15 cellular contexts compared by ENCODE assay signal in genomic region chr14:56810341-56810740, GRCh38. TPM values are rescaled to one million over a fixed set of nuclear protein-coding genes. Genes with fewer than 3 reads are reported as not detected.
DNase-seq lines count a peak whose midpoint lies in the region; ATAC-seq and TF ChIP-seq lines count a peak whose summit lies in the region.
"Had no signal": no experiment of that assay in that cellular context is flagged by ENCODE, and none has a peak within 500 bp of the region (broad histone marks: within the 10 kb centered on the region; RNA-seq: fewer than 3 reads in every experiment).

OTX2 (minus strand) TSS chr14:56810479; CDS start chr14:56805456, 5,023 bp downstream.

- peaks cover 8% of the 10 kb centered on the region for H3K36me3 Mint-ChIP-seq in activated naive CD8-positive, alpha-beta T cell
- no peaks in the 10 kb centered on the region for H3K36me3 Mint-ChIP-seq in Calu3 (ENCODE audit: insufficient read depth, unreplicated experiment)

- TF ChIP-seq POLR2A in GM18505 (IDR thresholded peaks at IDR 0.05; ENCODE audit: borderline replicate concordance, extremely low read depth, insufficient read depth, insufficient read length): no peak

- H3K9me3 Mint-ChIP-seq in activated naive CD8-positive, alpha-beta T cell (ENCODE audit: low read depth): peaks cover 9% of the 10 kb centered on the region
- H3K9me3 Mint-ChIP-seq in Calu3 (ENCODE audit: low read depth, unreplicated experiment): no peaks in the 10 kb centered on the region
- H3K9me3 Mint-ChIP-seq: natural killer cell treated with Interleukin-12 subunit alpha and Interleukin-12 subunit beta and Interleukin-15 and Interleukin-18, amount 100 ng/mL, for 72 hours had no signal

- H3K27ac Mint-ChIP-seq in activated naive CD8-positive, alpha-beta T cell: peak within 1 kb of the TSS; percentile 41
- H3K27ac Mint-ChIP-seq in Calu3 (ENCODE audit: unreplicated experiment): no peak within 1 kb of the TSS

- H3K27me3 ChIP-seq in left ventricle myocardium inferior (ENCODE audit: low read depth): peaks cover 100% of the 10 kb centered on the region

- H3K4me3 Mint-ChIP-seq in activated naive CD8-positive, alpha-beta T cell: peak within 1 kb of the TSS; percentile 65
- H3K4me3 Mint-ChIP-seq in Calu3 (ENCODE audit: low read depth, unreplicated experiment): no peak within 1 kb of the TSS
- H3K4me3 Mint-ChIP-seq: natural killer cell treated with Interleukin-12 subunit alpha and Interleukin-12 subunit beta and Interleukin-15 and Interleukin-18, amount 100 ng/mL, for 72 hours had no signal

- peaks cover 59% of the 10 kb centered on the region for H3K27me3 Mint-ChIP-seq in activated naive CD8-positive, alpha-beta T cell
- peaks cover 83% of the 10 kb centered on the region for H3K27me3 Mint-ChIP-seq in Calu3 (ENCODE audit: unreplicated experiment)

- ATAC-seq in left cardiac atrium (no peak), GM18505 (IDR thresholded peaks at IDR 0.05; ENCODE audit: unreplicated experiment) (no peak), HG02610 (IDR thresholded peaks at IDR 0.05; ENCODE audit: unreplicated experiment) (no peak)
- ATAC-seq: natural killer cell treated with Interleukin-12 subunit alpha and Interleukin-12 subunit beta and Interleukin-15 and Interleukin-18, amount 100 ng/mL, for 72 hours; Panc1 had no signal

- intact Hi-C loops in left ventricle myocardium inferior (cut with micrococcal nuclease): no loop called here
- intact Hi-C loops in left cardiac atrium (cut with DNase I): no loop called here
- intact Hi-C loops in Calu3 (cut with micrococcal nuclease; ENCODE audit: unreplicated experiment): no loop called here

- no TSS peak for BruUV-seq in Calu3 (replicated peaks; lab: Mats Ljungman, UMichigan)

- peaks cover 24% of the 10 kb centered on the region for H3K4me1 ChIP-seq in left ventricle myocardium inferior

- TF ChIP-seq CTCF in left ventricle myocardium inferior (IDR thresholded peaks at IDR 0.05; ENCODE audit: borderline replicate concordance) (no peak), Calu3 (IDR thresholded peaks at IDR 0.05; ENCODE audit: unreplicated experiment) (no peak)

- H3K36me3 ChIP-seq in left ventricle myocardium inferior: no peaks in the 10 kb centered on the region

- H3K27ac ChIP-seq in left ventricle myocardium inferior (replicated peaks): no peak within 1 kb of the TSS

- CTCF ChIA-PET in Calu3 (lab: Charles Lee): no interaction called here

- no peaks in the 10 kb centered on the region for H3K9me3 ChIP-seq in left ventricle myocardium inferior (replicated peaks)

- H3K4me1 Mint-ChIP-seq in activated naive CD8-positive, alpha-beta T cell (ENCODE audit: low read depth): peaks cover 33% of the 10 kb centered on the region
- no peaks in the 10 kb centered on the region for H3K4me1 Mint-ChIP-seq in Calu3 (ENCODE audit: low read depth, unreplicated experiment)

- peak within 1 kb of the TSS; percentile 48 for H3K4me3 ChIP-seq in left ventricle myocardium inferior

- DNase-seq in left ventricle myocardium inferior: no peak
- DNase-seq in left cardiac atrium: no peak
- peak; percentile 50 for DNase-seq in left kidney (ENCODE audit: low read depth, low spot score)
- no peak for DNase-seq in SIG-M5 treated with dmso at 0.1 percent for 504 hours (lab: John Stamatoyannopoulos, UW; ENCODE audit: unreplicated experiment)
- DNase-seq in Calu3: no peak
- DNase-seq: activated T-cell treated with anti-CD3 and anti-CD28 coated beads, Interleukin-2, amount 50 U/mL, for 48 hours; AML-193; EL; islet precursor cell; NCI-H2171 had no signal

RNA-seq across cellular contexts. Expression of gene OTX2, which starts in this region (rescaled TPM):
- total RNA-seq in left ventricle myocardium inferior (not detected), left cardiac atrium (not detected), Calu3 (2022) (not detected in 2 replicates)
- total RNA-seq: natural killer cell treated with Interleukin-12 subunit alpha and Interleukin-12 subunit beta and Interleukin-15 and Interleukin-18, amount 100 ng/mL, for 72 hours had no signal
